ENCODE assay signal across 24 cellular contexts in genomic region chr1:203658274-203658673, GRCh38.
"Had no signal": no experiment of that assay in that cellular context is flagged by ENCODE, and none has a peak within 500 bp of the region (broad histone marks: within the 10 kb centered on the region; RNA-seq: fewer than 3 reads in every experiment).

No MANE protein-coding gene starts in this region.

- ATAC-seq: activated CD4-positive, alpha-beta T cell treated with anti-CD3 and anti-CD28 coated beads for 36 hours; activated naive CD4-positive, alpha-beta T cell treated with anti-CD3 and anti-CD28 coated beads, Interleukin-2, amount 50 U/mL, for 72 hours; activated T-helper 17 cell treated with anti-CD3 and anti-CD28 coated beads, Interleukin-2, amount 50 U/mL, for 72 hours; esophagus mucosa; gastrocnemius medialis; left cardiac atrium; stimulated activated memory B cell treated with anti-CD40 and anti-IgM and Interleukin-4, amounts not matched to agents 10 μg/mL and 1 μg/mL and 100 μg/mL, for 72 hours; WTC11 had no signal

- H3K9me3 Mint-ChIP-seq: activated naive CD4-positive, alpha-beta T cell treated with anti-CD3 and anti-CD28 coated beads, Interleukin-2, amount 50 U/mL, for 72 hours; activated T-cell treated with anti-CD3 and anti-CD28 coated beads, Interleukin-2, amount 50 U/mL, for 24 hours; activated T-helper 17 cell treated with anti-CD3 and anti-CD28 coated beads, Interleukin-2, amount 50 U/mL, for 72 hours; brain; stimulated activated memory B cell treated with anti-CD40 and anti-IgM and Interleukin-4, amounts not matched to agents 10 μg/mL and 1 μg/mL and 100 μg/mL, for 72 hours; WTC11 had no signal

- DNase-seq: activated CD4-positive, alpha-beta T cell treated with anti-CD3 and anti-CD28 coated beads for 36 hours; activated CD4-positive, alpha-beta T cell treated with anti-CD3 and anti-CD28 coated beads, Interleukin-2, amount 50 U/mL, for 4 hours; activated CD8-positive, alpha-beta memory T cell treated with anti-CD3 and anti-CD28 coated beads for 24 hours; activated CD8-positive, alpha-beta memory T cell treated with anti-CD3 and anti-CD28 coated beads, Interleukin-2, amount 50 U/mL, for 4 hours; activated T-cell treated with anti-CD3 and anti-CD28 coated beads, Interleukin-2, amount 50 U/mL, for 24 hours; aorta; dermis blood vessel endothelial cell; effector CD8-positive, alpha-beta T cell; gastrocnemius medialis; head of caudate nucleus; hypothalamus; left cardiac atrium; nucleus accumbens; posterior cingulate gyrus; stomach; T-helper 9 cell had no signal

- H3K27me3 Mint-ChIP-seq: activated CD4-positive, alpha-beta T cell treated with anti-CD3 and anti-CD28 coated beads for 36 hours; activated T-cell treated with anti-CD3 and anti-CD28 coated beads, Interleukin-2, amount 50 U/mL, for 24 hours; activated T-helper 17 cell treated with anti-CD3 and anti-CD28 coated beads, Interleukin-2, amount 50 U/mL, for 72 hours; brain; stimulated activated memory B cell treated with anti-CD40 and anti-IgM and Interleukin-4, amounts not matched to agents 10 μg/mL and 1 μg/mL and 100 μg/mL, for 72 hours had no signal

- H3K27me3 ChIP-seq: gastrocnemius medialis, stomach, suprapubic skin, tibial nerve had no signal

- H3K4me3 Mint-ChIP-seq: activated CD4-positive, alpha-beta T cell treated with anti-CD3 and anti-CD28 coated beads for 36 hours; activated T-cell treated with anti-CD3 and anti-CD28 coated beads, Interleukin-2, amount 50 U/mL, for 24 hours; stimulated activated memory B cell treated with anti-CD40 and anti-IgM and Interleukin-4, amounts not matched to agents 10 μg/mL and 1 μg/mL and 100 μg/mL, for 72 hours; WTC11 had no signal

- H3K9me3 ChIP-seq: gastrocnemius medialis, stomach, suprapubic skin, tibial nerve had no signal

- H3K36me3 Mint-ChIP-seq: WTC11 had no signal

- H3K4me3 ChIP-seq: gastrocnemius medialis, stomach, suprapubic skin, tibial nerve had no signal

- H3K27ac ChIP-seq: gastrocnemius medialis, suprapubic skin, tibial nerve had no signal

- H3K36me3 ChIP-seq: gastrocnemius medialis, stomach, suprapubic skin, tibial nerve had no signal

- H3K27ac Mint-ChIP-seq: activated naive CD4-positive, alpha-beta T cell treated with anti-CD3 and anti-CD28 coated beads, Interleukin-2, amount 50 U/mL, for 72 hours; stimulated activated memory B cell treated with anti-CD40 and anti-IgM and Interleukin-4, amounts not matched to agents 10 μg/mL and 1 μg/mL and 100 μg/mL, for 72 hours had no signal
